ENCODE assay signal across 16 cellular contexts in genomic region chr2:78541088-78541450, GRCh38.
"Had no signal": no experiment of that assay in that cellular context is flagged by ENCODE, and none has a peak within 500 bp of the region (broad histone marks: within the 10 kb centered on the region; RNA-seq: fewer than 3 reads in every experiment).

No MANE protein-coding gene starts in this region.

- H3K27me3 Mint-ChIP-seq: activated CD4-positive, alpha-beta T cell treated with anti-CD3 and anti-CD28 coated beads, Interleukin-2, amount 10 ng/mL, durations not matched to agents 24 days and 14 days; activated naive CD8-positive, alpha-beta T cell treated with anti-CD3 and anti-CD28 coated beads for 36 hours; T-helper 17 cell had no signal

- H3K4me1 Mint-ChIP-seq: activated CD4-positive, alpha-beta T cell treated with anti-CD3 and anti-CD28 coated beads, Interleukin-2, amount 10 ng/mL, durations not matched to agents 24 days and 14 days; activated naive CD8-positive, alpha-beta T cell treated with anti-CD3 and anti-CD28 coated beads for 36 hours; T-helper 17 cell; WTC11 had no signal

- H3K4me3 ChIP-seq: lower lobe of right lung, psoas muscle, spleen, tibial artery, uterus had no signal

- H3K27ac Mint-ChIP-seq: activated CD4-positive, alpha-beta T cell treated with anti-CD3 and anti-CD28 coated beads, Interleukin-2, amount 10 ng/mL, durations not matched to agents 24 days and 14 days; activated naive CD8-positive, alpha-beta T cell treated with anti-CD3 and anti-CD28 coated beads for 36 hours; T-helper 17 cell; WTC11 had no signal

- H3K4me1 ChIP-seq: lower lobe of right lung, psoas muscle, spleen, tibial artery, uterus had no signal

- H3K4me3 Mint-ChIP-seq: activated CD4-positive, alpha-beta T cell treated with anti-CD3 and anti-CD28 coated beads, Interleukin-2, amount 10 ng/mL, durations not matched to agents 24 days and 14 days; activated naive CD8-positive, alpha-beta T cell treated with anti-CD3 and anti-CD28 coated beads for 36 hours; T-helper 17 cell; WTC11 had no signal

- H3K27ac ChIP-seq: lower lobe of right lung, psoas muscle, spleen, tibial artery, uterus had no signal

- H3K27me3 ChIP-seq: spleen, tibial artery, uterus had no signal

- ATAC-seq: psoas muscle, sciatic nerve, T-helper 17 cell had no signal

- H3K9me3 ChIP-seq: psoas muscle, tibial artery, uterus had no signal

- H3K36me3 Mint-ChIP-seq: activated naive CD8-positive, alpha-beta T cell treated with anti-CD3 and anti-CD28 coated beads for 36 hours had no signal

- H3K36me3 ChIP-seq: lower lobe of right lung, spleen, tibial artery, uterus had no signal

- DNase-seq: activated CD4-positive, alpha-beta T cell treated with anti-CD3 and anti-CD28 coated beads, Interleukin-2, amount 10 ng/mL, durations not matched to agents 24 days and 14 days; activated naive CD8-positive, alpha-beta T cell treated with anti-CD3 and anti-CD28 coated beads for 36 hours; anterior cingulate cortex; cortex of kidney; effector CD4-positive, alpha-beta T cell; foreskin fibroblast; hippocampal formation; lower lobe of right lung; midbrain; psoas muscle; spleen; T-helper 17 cell; tibial artery; uterus had no signal
